In the genomic region with DNA sequence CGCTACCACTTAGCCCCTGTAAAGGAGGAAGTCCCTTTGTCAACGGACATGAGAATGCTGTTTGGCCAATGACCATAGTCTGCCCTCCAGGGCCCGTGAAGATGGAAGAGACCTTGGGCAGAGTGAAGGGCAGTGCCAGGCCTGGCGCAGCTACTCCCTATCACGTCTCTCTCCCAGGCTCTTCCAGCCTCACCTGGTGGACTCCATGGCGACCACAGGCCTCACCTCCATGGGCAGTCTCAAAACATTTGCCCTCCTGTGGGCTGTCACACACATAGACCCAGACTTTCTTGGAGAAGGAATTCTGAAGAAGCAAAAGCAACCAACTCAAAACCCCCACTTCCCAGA, we compare ENCODE assay signal across 8 cellular contexts. TPM values are rescaled to one million over a fixed set of nuclear protein-coding genes. Genes with fewer than 3 reads are reported as not detected.
DNase-seq lines count a peak whose midpoint lies in the region; ATAC-seq, FAIRE-seq and TF ChIP-seq lines count a peak whose summit lies in the region.
"Not testable (repeated sequence)": the region's sequence is repeated elsewhere in the genome, so short reads cannot be mapped to it uniquely, and the experiment has no call there.

No MANE protein-coding gene starts in this region.

- H3K9ac ChIP-seq in mucosa of rectum (ENCODE audit: low read depth in 1 of 2, low read length in 2 of 2) = peak overlapping the region; percentile 87 to 90

- POLR2A ChIA-PET in A549 (lab: Yijun Ruan, JAX); activated CD8-positive, alpha-beta T cell treated with anti-CD3 and anti-CD28 coated beads for 36 hours (lab: Charles Lee): not testable (repeated sequence)

- peaks cover 25% of the 10 kb centered on the region for H3K4me1 Mint-ChIP-seq in activated CD8-positive, alpha-beta T cell treated with anti-CD3 and anti-CD28 coated beads for 36 hours (ENCODE audit: low read depth)

- not testable (repeated sequence) for DNase-seq in A549 (ENCODE audit: low read depth in 1 of 2, low spot score in 1 of 2); activated CD8-positive, alpha-beta T cell treated with anti-CD3 and anti-CD28 coated beads for 36 hours; choroid plexus epithelial cell (ENCODE audit: low read depth); left ventricle myocardium inferior
- DNase-seq in NCI-H510A treated with DMSO at 0.1 percent for 48 hours (lab: John Stamatoyannopoulos, UW) = peak; percentile 38

- not testable (repeated sequence) for FAIRE-seq in A549 (lab: Jason Lieb, UNC)

- H3K36me3 Mint-ChIP-seq in activated CD8-positive, alpha-beta T cell treated with anti-CD3 and anti-CD28 coated beads for 36 hours (ENCODE audit: low read depth) = not testable (repeated sequence)

- not testable (repeated sequence) for TF ChIP-seq RAD21 in A549 (conservative IDR thresholded peaks at IDR 0.05 in 1 of 2, IDR thresholded peaks at IDR 0.05 in 1 of 2)

- ATAC-seq in A549 (peak; percentile 26 to 44; a peak in 5 of 6 replicates), GM18909 (IDR thresholded peaks at IDR 0.05; ENCODE audit: poor library complexity, unreplicated experiment) (peak; percentile 1)
- ATAC-seq in activated CD8-positive, alpha-beta T cell treated with anti-CD3 and anti-CD28 coated beads for 36 hours = not testable (repeated sequence)

- H3K4me2 ChIP-seq in A549 = peak overlapping the region; percentile 87

- not testable (repeated sequence) for H3K27me3 ChIP-seq in left ventricle myocardium inferior (ENCODE audit: low read depth); mucosa of rectum (ENCODE audit: control insufficient read depth in 2 of 2, insufficient read depth in 2 of 2, low read length in 2 of 2)

- not testable (repeated sequence) for H3K27me3 Mint-ChIP-seq in activated CD8-positive, alpha-beta T cell treated with anti-CD3 and anti-CD28 coated beads for 36 hours

- CTCF ChIA-PET in A549 (lab: Yijun Ruan, JAX) = interaction anchor here (1.6 to 2.2 kb wide), 3 partner anchors 8 to 12 kb away, joined by 6 to 7 read pairs (median 7); no protein-coding TSS in a partner anchor
- CTCF ChIA-PET in activated CD8-positive, alpha-beta T cell treated with anti-CD3 and anti-CD28 coated beads for 36 hours (lab: Charles Lee) = interaction anchor here (0.9 to 2.6 kb wide), 10 partner anchors 22 to 325 kb away, joined by 3 to 13 read pairs (median 4); no protein-coding TSS in a partner anchor

- H3K27ac ChIP-seq in A549 (peak overlapping the region; percentile 90 to 97), left ventricle myocardium inferior (replicated peaks) (peak overlapping the region; percentile 93), mucosa of rectum (ENCODE audit: low read depth in 2 of 2, low read length in 2 of 2) (peak overlapping the region; percentile 70 to 92), skin epidermis (peak overlapping the region; percentile 15 to 95 (median 91))

- H3K9me3 ChIP-seq in A549; left ventricle myocardium inferior (replicated peaks); mucosa of rectum (ENCODE audit: control insufficient read depth in 2 of 2, low read length in 2 of 2): not testable (repeated sequence)

- TF ChIP-seq POLR2A in A549 (IDR thresholded peaks at IDR 0.05; ENCODE audit: low read length) = not testable (repeated sequence)

- not testable (repeated sequence) for H3K36me3 ChIP-seq in left ventricle myocardium inferior; mucosa of rectum (ENCODE audit: control insufficient read depth in 2 of 2, insufficient read depth in 2 of 2, low read length in 2 of 2)

- not testable (repeated sequence) for H3K9me3 Mint-ChIP-seq in activated CD8-positive, alpha-beta T cell treated with anti-CD3 and anti-CD28 coated beads for 36 hours

- WGBS in A549 (ENCODE audit: missing lambda C conversion rate) = 59% methylated on average over 6 of the region's 6 CpGs

- not testable (repeated sequence) for TF ChIP-seq EP300 in A549 (IDR thresholded peaks at IDR 0.05)

- H3K4me1 ChIP-seq in A549 = not testable (repeated sequence)
- peaks cover 29% of the 10 kb centered on the region for H3K4me1 ChIP-seq in left ventricle myocardium inferior
- H3K4me1 ChIP-seq in mucosa of rectum (ENCODE audit: control insufficient read depth in 2 of 2, insufficient read depth in 2 of 2, low read length in 2 of 2) = peaks cover 9 to 17% of the 10 kb centered on the region in 2 donors

- H3K4me3 ChIP-seq in A549 (peak overlapping the region; percentile 80), choroid plexus epithelial cell (ENCODE audit: low read depth, low read length) (peak overlapping the region; percentile 93), left ventricle myocardium inferior (peak overlapping the region; percentile 96), mucosa of rectum (ENCODE audit: low read length in 2 of 2) (peak overlapping the region; percentile 89 to 99), skin epidermis (peak overlapping the region; percentile 79 to 98 (median 86))

- H3K27ac Mint-ChIP-seq in activated CD8-positive, alpha-beta T cell treated with anti-CD3 and anti-CD28 coated beads for 36 hours = peak overlapping the region; percentile 91

- intact Hi-C loops in activated CD8-positive, alpha-beta T cell treated with anti-CD3 and anti-CD28 coated beads for 36 hours (cut with micrococcal nuclease); left ventricle myocardium inferior (cut with micrococcal nuclease): not testable (repeated sequence)

- H3K4me3 Mint-ChIP-seq in activated CD8-positive, alpha-beta T cell treated with anti-CD3 and anti-CD28 coated beads for 36 hours = peak overlapping the region; percentile 87

- not testable (repeated sequence) for TF ChIP-seq CTCF in A549 (IDR thresholded peaks at IDR 0.05); activated CD8-positive, alpha-beta T cell treated with anti-CD3 and anti-CD28 coated beads for 36 hours (IDR thresholded peaks at IDR 0.05); choroid plexus epithelial cell (conservative IDR thresholded peaks at IDR 0.05; ENCODE audit: low read depth, low read length); left ventricle myocardium inferior (IDR thresholded peaks at IDR 0.05; ENCODE audit: borderline replicate concordance)

RNA-seq across cellular contexts. Expression of a gene that starts 0.5 kb away (rescaled TPM):
- polyA plus RNA-seq in A549 (2011; rRNA removed) = 26.5 and 28.5 TPM in 2 replicates
- polyA plus RNA-seq in A549 (2012; cell fraction: cytosol; rRNA removed) = 57.8 and 60.2 TPM in 2 replicates
- polyA plus RNA-seq in A549 (2012; cell fraction: nucleus; rRNA removed) = 39.2 and 41.7 TPM in 2 replicates
- polyA plus RNA-seq in A549 (2017; fragmentation: RNase III; extraction: RNeasy Plus Mini Kit Qiagen cat#74134 plus additional on column Dnase treatment) = 60.9 to 64.8 TPM (median 62.7 TPM) in 3 replicates
- polyA minus RNA-seq in A549 (2011; rRNA and poly(A)+ RNA removed) = 18.8 and 21.7 TPM in 2 replicates
- 10 to 100 TPM; 19.9 to 21.7 TPM for total RNA-seq in activated CD8-positive, alpha-beta T cell treated with anti-CD3 and anti-CD28 coated beads for 36 hours
- total RNA-seq in left ventricle myocardium inferior = 30.8 TPM

RNA-seq across cellular contexts. Expression of a gene that starts 35.6 kb away (rescaled TPM):
- polyA plus RNA-seq in A549 (2011; rRNA removed) = 18.8 and 23.4 TPM in 2 replicates
- 29.7 and 29.8 TPM in 2 replicates for polyA plus RNA-seq in A549 (2012; cell fraction: cytosol; rRNA removed)
- 19.9 and 20.5 TPM in 2 replicates for polyA plus RNA-seq in A549 (2012; cell fraction: nucleus; rRNA removed)
- 25.6 to 28.1 TPM (median 27.0 TPM) in 3 replicates for polyA plus RNA-seq in A549 (2017; fragmentation: RNase III; extraction: RNeasy Plus Mini Kit Qiagen cat#74134 plus additional on column Dnase treatment)
- polyA minus RNA-seq in A549 (2011; rRNA and poly(A)+ RNA removed) = 19.1 and 19.4 TPM in 2 replicates
- 10 to 100 TPM; 20.8 to 24.3 TPM for total RNA-seq in activated CD8-positive, alpha-beta T cell treated with anti-CD3 and anti-CD28 coated beads for 36 hours
- 15.7 TPM for total RNA-seq in left ventricle myocardium inferior
